In genomic region chrX:154458954-154459829, GRCh38 we compare ENCODE assay signal across 8 cellular contexts. TPM values are rescaled to one million over a fixed set of nuclear protein-coding genes. Genes with fewer than 3 reads are reported as not detected.
A peak's percentile ranks its signal among the peaks of the same experiment; 100 is the strongest.
DNase-seq lines count a peak whose midpoint lies in the region; ATAC-seq and TF ChIP-seq lines count a peak whose summit lies in the region.

No MANE protein-coding gene starts in this region.

- H3K4me1 ChIP-seq in KMS-11 (ENCODE audit: low read depth, poor library complexity, severe bottlenecking): peaks cover 4% of the 10 kb centered on the region
- peaks cover 0 to 9% (median 5%) of the 10 kb centered on the region in 9 donors for H3K4me1 ChIP-seq in heart right ventricle

- H3K27me3 Mint-ChIP-seq in activated T-cell treated with anti-CD3 and anti-CD28 coated beads, Interleukin-2, amount 50 U/mL, for 72 hours (ENCODE audit: low read depth): no peaks in the 10 kb centered on the region

- H3K27ac ChIP-seq in KMS-11 (no peak overlapping the region), heart right ventricle (peak overlapping the region in 7 of 10 donors; percentile 43 to 84 (median 66))

- H3K27ac Mint-ChIP-seq in activated T-cell treated with anti-CD3 and anti-CD28 coated beads, Interleukin-2, amount 50 U/mL, for 72 hours: peak overlapping the region; percentile 57

- peak overlapping the region; percentile 66 for H3K4me2 ChIP-seq in KMS-11

- peaks cover 5 to 13% of the 10 kb centered on the region in 2 donors for H3K36me3 Mint-ChIP-seq in activated T-cell treated with anti-CD3 and anti-CD28 coated beads, Interleukin-2, amount 50 U/mL, for 72 hours (ENCODE audit: insufficient read depth in 2 of 2)

- no peaks in the 10 kb centered on the region for H3K36me3 ChIP-seq in KMS-11 (ENCODE audit: insufficient read depth)
- H3K36me3 ChIP-seq in heart right ventricle: peaks cover 0 to 19% (median 0%) of the 10 kb centered on the region in 9 donors

- ATAC-seq in activated T-cell treated with anti-CD3 and anti-CD28 coated beads, Interleukin-2, amount 50 U/mL, for 72 hours (replicated peaks in 1 of 2): peak; percentile 29 to 47
- ATAC-seq in heart right ventricle (peak; percentile 36 to 89 (median 82)), HG03460 (IDR thresholded peaks at IDR 0.05; ENCODE audit: unreplicated experiment) (no peak), HG02571 (IDR thresholded peaks at IDR 0.05; ENCODE audit: unreplicated experiment) (no peak), GM21526 (IDR thresholded peaks at IDR 0.05; ENCODE audit: low FRiP score, unreplicated experiment) (no peak)

- H3K9me3 Mint-ChIP-seq in activated T-cell treated with anti-CD3 and anti-CD28 coated beads, Interleukin-2, amount 50 U/mL, for 72 hours: no peaks in the 10 kb centered on the region

- H3K4me3 Mint-ChIP-seq in activated T-cell treated with anti-CD3 and anti-CD28 coated beads, Interleukin-2, amount 50 U/mL, for 72 hours: peak overlapping the region; percentile 82 to 83

- 29 to 43% methylated on average over 9 to 15 of the region's 16 CpGs for WGBS in heart right ventricle, 2 donors

- DNase-seq in COR-L47 (lab: John Stamatoyannopoulos, UW): peak; percentile 19
- no peak for DNase-seq in activated T-cell treated with anti-CD3 and anti-CD28 coated beads, Interleukin-2, amount 50 U/mL, for 72 hours
- DNase-seq in heart right ventricle: peak; percentile 16 to 35
- no peak for DNase-seq in retinal pigment epithelial cell (ENCODE audit: low read depth)

- H3K9ac ChIP-seq in KMS-11: no peak overlapping the region; the same call in 1 of the 2 replicates

- no peaks in the 10 kb centered on the region for H3K79me2 ChIP-seq in KMS-11 (ENCODE audit: insufficient read depth, low read depth)

- H3K4me3 ChIP-seq in KMS-11 (IDR thresholded peaks at IDR 0.05; ENCODE audit: insufficient read depth, low read depth, low read length) (no peak overlapping the region), heart right ventricle (peak overlapping the region in 9 of 10 donors; percentile 56 to 71 (median 63)), retinal pigment epithelial cell (ENCODE audit: low read length) (peak overlapping the region; percentile 65)

- no peaks in the 10 kb centered on the region for H3K27me3 ChIP-seq in KMS-11 (ENCODE audit: insufficient read depth, low read depth)
- H3K27me3 ChIP-seq in heart right ventricle: peaks cover 0 to 6% (median 0%) of the 10 kb centered on the region in 7 donors

- no peaks in the 10 kb centered on the region for H4K20me1 ChIP-seq in KMS-11 (ENCODE audit: insufficient read depth)

- H2AFZ ChIP-seq in KMS-11 (ENCODE audit: low read depth): peak overlapping the region; percentile 14; the same call in 1 of the 2 replicates

- TF ChIP-seq CTCF in KMS-11 (conservative IDR thresholded peaks at IDR 0.05; ENCODE audit: low read depth, low read length) (no peak), heart right ventricle (IDR thresholded peaks at IDR 0.05) (no peak), retinal pigment epithelial cell (conservative IDR thresholded peaks at IDR 0.05; ENCODE audit: low read depth, low read length) (no peak)

- intact Hi-C loops in heart right ventricle (cut with DNase I): loop anchor here in 1 of 10 donors (10.0 kb wide), 1 partner anchor 56 kb away; the partner anchor contains the start of gene FAM3A

- no peaks in the 10 kb centered on the region for H3K9me3 ChIP-seq in heart right ventricle

- H3K4me1 Mint-ChIP-seq in activated T-cell treated with anti-CD3 and anti-CD28 coated beads, Interleukin-2, amount 50 U/mL, for 72 hours (ENCODE audit: low read depth): peaks cover 4% of the 10 kb centered on the region

RNA-seq across cellular contexts. Expression of gene PLXNA3, which starts 1.1 kb away (rescaled TPM):
- 10 to 100 TPM; 39.4 to 42.9 TPM for total RNA-seq in activated T-cell treated with anti-CD3 and anti-CD28 coated beads, Interleukin-2, amount 50 U/mL, for 72 hours
- 10 to 100 TPM; 11.6 to 35.3 (median 16.7) TPM for total RNA-seq in heart right ventricle
- 10 to 100 TPM in 1 of 2 donors, 1 to 10 TPM in 1; 9.7 to 18.9 TPM for polyA plus RNA-seq in heart right ventricle

RNA-seq across cellular contexts. Expression of gene FAM50A, which starts 15.3 kb away (rescaled TPM):
- 10 to 100 TPM; 49.6 to 56.6 TPM for total RNA-seq in activated T-cell treated with anti-CD3 and anti-CD28 coated beads, Interleukin-2, amount 50 U/mL, for 72 hours
- total RNA-seq in heart right ventricle: 10 to 100 TPM; 25.5 to 59.9 (median 34.7) TPM
- 100 to 1,000 TPM; 134 to 167 TPM for polyA plus RNA-seq in heart right ventricle

RNA-seq across cellular contexts. Expression of gene LAGE3, which starts 19.9 kb away (rescaled TPM):
- total RNA-seq in activated T-cell treated with anti-CD3 and anti-CD28 coated beads, Interleukin-2, amount 50 U/mL, for 72 hours: 10 to 100 TPM; 34.3 to 35.8 TPM
- total RNA-seq in heart right ventricle: 10 to 100 TPM; 13.7 to 21.3 (median 17.7) TPM
- 10 to 100 TPM in 1 of 2 donors, 1 to 10 TPM in 1; 7.5 to 38.2 TPM for polyA plus RNA-seq in heart right ventricle

RNA-seq across cellular contexts. Expression of gene GDI1, which starts 22.2 kb away (rescaled TPM):
- 100 to 1,000 TPM; 115 to 118 TPM for total RNA-seq in activated T-cell treated with anti-CD3 and anti-CD28 coated beads, Interleukin-2, amount 50 U/mL, for 72 hours
- 100 to 1,000 TPM in 1 of 10 donors, 10 to 100 TPM in 9; 67.5 to 101 (median 77.5) TPM for total RNA-seq in heart right ventricle
- polyA plus RNA-seq in heart right ventricle: 100 to 1,000 TPM; 111 to 117 TPM

RNA-seq across cellular contexts. Expression of gene UBL4A, which starts 27.2 kb away (rescaled TPM):
- total RNA-seq in activated T-cell treated with anti-CD3 and anti-CD28 coated beads, Interleukin-2, amount 50 U/mL, for 72 hours: 10 to 100 TPM; 45.0 to 53.5 TPM
- total RNA-seq in heart right ventricle: 10 to 100 TPM; 45.8 to 69.4 (median 50.4) TPM
- 10 to 100 TPM; 33.1 to 48.3 TPM for polyA plus RNA-seq in heart right ventricle

Comparison
In these comparisons a context has a peak if more than half of its experiments do, and no peak if none do; other contexts are left out.
1. DNase-seq: peak in COR-L47 (single experiment) and heart right ventricle (2 of 2); none in activated T-cell treated with anti-CD3 and anti-CD28 coated beads, Interleukin-2, amount 50 U/mL, for 72 hours (0 of 2) and retinal pigment epithelial cell (single experiment).
2. ATAC-seq: peak in activated T-cell treated with anti-CD3 and anti-CD28 coated beads, Interleukin-2, amount 50 U/mL, for 72 hours (2 of 2) and heart right ventricle (8 of 8); none in HG03460 (single experiment), HG02571 (single experiment) and GM21526 (single experiment).